ENCODE assay signal across 1 cellular context in the genomic region with DNA sequence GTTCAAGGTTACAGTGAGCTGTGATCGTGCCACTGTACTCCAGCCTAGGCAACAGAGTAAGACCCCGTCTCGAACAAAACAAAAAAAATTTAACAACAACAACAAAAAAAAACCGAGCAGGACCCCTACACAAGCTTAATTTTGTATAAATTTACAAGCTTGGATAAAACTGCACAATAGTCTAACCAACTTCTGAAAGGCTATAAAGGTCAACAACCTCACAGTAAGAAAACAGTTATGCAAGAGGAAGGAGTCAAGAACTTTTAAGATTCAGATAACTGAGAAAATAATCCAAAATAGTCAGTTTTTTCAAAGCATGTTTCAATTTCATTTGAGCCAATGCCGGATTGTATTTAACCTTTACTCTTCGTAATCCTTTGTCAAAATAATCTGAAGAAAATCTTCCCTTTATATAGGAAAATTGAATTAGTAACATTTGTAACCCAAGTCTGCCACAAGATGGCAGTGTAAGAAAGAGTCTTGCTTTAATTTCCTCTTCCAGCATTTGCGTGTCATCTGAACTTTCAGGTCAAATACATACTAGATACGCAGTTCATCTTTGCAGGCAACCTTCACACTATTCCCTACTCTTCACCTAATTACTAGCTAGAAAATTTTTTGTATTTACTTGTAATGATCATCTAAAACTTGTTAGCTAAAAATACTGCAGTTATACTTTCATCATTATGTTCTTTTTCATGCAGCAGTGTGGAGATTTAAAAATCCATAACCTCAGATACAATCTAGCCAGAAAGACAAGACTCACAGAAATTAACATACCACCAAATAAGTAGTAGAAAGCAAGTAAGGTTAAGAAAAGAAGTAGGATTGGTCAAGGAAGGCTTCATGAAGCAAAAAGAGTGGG.
TF ChIP-seq lines count a peak whose summit lies in the region.

No MANE protein-coding gene starts in this region.

TF ChIP-seq in IMR-90, 13 proteins besides CTCF, POLR2A, EP300 and RAD21:
- TF ChIP-seq NFE2L2 (IDR thresholded peaks at IDR 0.05; ENCODE audit: low read depth, low read length) (no peak), SMC3 (IDR thresholded peaks at IDR 0.05; ENCODE audit: low read depth, low read length) (peak; percentile 54)
